In the genomic region with DNA sequence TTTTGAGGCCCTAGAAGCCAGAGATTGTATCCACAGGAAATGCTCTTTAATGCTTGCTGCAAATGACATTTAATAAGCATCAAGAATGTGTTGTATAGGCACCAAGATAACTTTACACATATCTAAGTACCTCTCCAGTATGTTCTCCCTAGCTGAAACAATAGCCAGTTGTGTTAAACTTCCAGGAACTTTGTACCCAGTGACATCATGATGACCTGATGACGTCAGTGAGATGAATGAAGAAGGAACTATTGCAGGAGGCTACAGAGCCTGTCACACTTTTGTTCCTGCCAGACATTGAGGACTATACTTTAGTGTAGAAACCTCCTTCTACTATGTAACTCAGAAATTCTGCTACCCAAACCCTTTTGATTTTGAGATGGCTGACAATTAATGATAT, we compare ENCODE assay signal across 23 cellular contexts.
DNase-seq lines count a peak whose midpoint lies in the region; TF ChIP-seq lines count a peak whose summit lies in the region.
"Had no signal": no experiment of that assay in that cellular context is flagged by ENCODE, and none has a peak within 500 bp of the region (broad histone marks: within the 10 kb centered on the region; RNA-seq: fewer than 3 reads in every experiment).

No MANE protein-coding gene starts in this region.

- H3K27me3 Mint-ChIP-seq in glutamatergic neuron (ENCODE audit: unreplicated experiment) (peaks cover 2% of the 10 kb centered on the region), nephron progenitor cell (ENCODE audit: low read depth, poor library complexity) (peaks cover 3% of the 10 kb centered on the region)

- H3K9me3 Mint-ChIP-seq in glutamatergic neuron (ENCODE audit: unreplicated experiment) (no peaks in the 10 kb centered on the region), nephron progenitor cell (no peaks in the 10 kb centered on the region)
- H3K9me3 Mint-ChIP-seq: CD14-positive monocyte, endodermal cell, nephron had no signal

- no peaks in the 10 kb centered on the region for H3K36me3 Mint-ChIP-seq in glutamatergic neuron (ENCODE audit: unreplicated experiment)
- peaks cover 5% of the 10 kb centered on the region for H3K36me3 Mint-ChIP-seq in nephron progenitor cell (ENCODE audit: low read depth)
- H3K36me3 Mint-ChIP-seq: CD14-positive monocyte had no signal

- TF ChIP-seq CTCF in glutamatergic neuron (IDR thresholded peaks at IDR 0.05; ENCODE audit: partially characterized antibody, unreplicated experiment) = no peak
- no peak for TF ChIP-seq CTCF in nephron progenitor cell (IDR thresholded peaks at IDR 0.05)

- peak overlapping the region; percentile 12 for H3K27ac ChIP-seq in epithelial cell of prostate
- H3K27ac ChIP-seq: coronary artery, ovary, SJSA1 had no signal

- in situ Hi-C loops in SK-MEL-5 (cut with HindIII; ENCODE audit: low pct_unique_long_range_greater_than_20kb, low sequenced_read_pairs) = no loop called here

- H3K4me3 Mint-ChIP-seq in glutamatergic neuron (ENCODE audit: unreplicated experiment) = no peak overlapping the region
- no peak overlapping the region for H3K4me3 Mint-ChIP-seq in nephron progenitor cell
- H3K4me3 Mint-ChIP-seq: activated CD8-positive, alpha-beta T cell treated with anti-CD3 and anti-CD28 coated beads, Interleukin-2, amount 10 ng/mL, durations not matched to agents 7 days and 5 days; CD14-positive monocyte; endodermal cell; nephron had no signal

- H3K4me1 Mint-ChIP-seq in glutamatergic neuron (ENCODE audit: low read depth, unreplicated experiment) (peaks cover 7% of the 10 kb centered on the region), nephron progenitor cell (peaks cover 15% of the 10 kb centered on the region)
- H3K4me1 Mint-ChIP-seq: CD14-positive monocyte, nephron had no signal

- H3K27ac Mint-ChIP-seq in glutamatergic neuron (ENCODE audit: unreplicated experiment) (no peak overlapping the region), nephron progenitor cell (no peak overlapping the region)
- H3K27ac Mint-ChIP-seq: activated CD8-positive, alpha-beta T cell treated with anti-CD3 and anti-CD28 coated beads, Interleukin-2, amount 10 ng/mL, durations not matched to agents 7 days and 5 days; CD14-positive monocyte; endodermal cell; nephron had no signal

- peak; percentile 38 for DNase-seq in HT-29 (ENCODE audit: low spot score)
- DNase-seq in SK-MEL-5 (ENCODE audit: low read depth, low spot score) = peak; percentile 98
- no peak for DNase-seq in epithelial cell of prostate (ENCODE audit: low read depth, low spot score)
- DNase-seq in mucosa of gallbladder (ENCODE audit: low spot score) = peak; percentile 43
- no peak for DNase-seq in glutamatergic neuron
- DNase-seq in nephron progenitor cell = no peak
- DNase-seq in ecto neural progenitor cell (ENCODE audit: low spot score) = no peak
- DNase-seq: activated CD4-positive, CD25-positive, alpha-beta regulatory T cell treated with anti-CD3 and anti-CD28 coated beads, Interleukin-2, amount 50 U/mL, for 72 hours; activated CD8-positive, alpha-beta T cell treated with anti-CD3 and anti-CD28 coated beads, Interleukin-2, amount 10 ng/mL, durations not matched to agents 7 days and 5 days; activated T-cell treated with anti-CD3 and anti-CD28 coated beads for 4 hours; endodermal cell; KBM-7; NCI-H1694 treated with DMSO at 0.1 percent for 48 hours; NCI-H526; ovary; right cardiac atrium; stimulated activated CD4-positive, alpha-beta T cell treated with anti-CD3 and anti-CD28 coated beads, Interleukin-12 subunit alpha, Interleukin-12 subunit beta, amount 100 ng/mL, for 4 hours; stimulated activated CD4-positive, alpha-beta T cell treated with anti-CD3 and anti-CD28 coated beads, Interleukin-4, amount 100 ng/mL, for 24 hours; stimulated activated naive CD4-positive, alpha-beta T cell had no signal

Comparison
In these comparisons a context has a peak if more than half of its experiments do, and no peak if none do; other contexts are left out.
1. DNase-seq: peak in HT-29 (single experiment), SK-MEL-5 (single experiment) and mucosa of gallbladder (single experiment); none in epithelial cell of prostate (single experiment), glutamatergic neuron (single experiment), nephron progenitor cell (single experiment) and ecto neural progenitor cell (single experiment).